Comparison of ENCODE assay signal across 15 cellular contexts in the genomic region with DNA sequence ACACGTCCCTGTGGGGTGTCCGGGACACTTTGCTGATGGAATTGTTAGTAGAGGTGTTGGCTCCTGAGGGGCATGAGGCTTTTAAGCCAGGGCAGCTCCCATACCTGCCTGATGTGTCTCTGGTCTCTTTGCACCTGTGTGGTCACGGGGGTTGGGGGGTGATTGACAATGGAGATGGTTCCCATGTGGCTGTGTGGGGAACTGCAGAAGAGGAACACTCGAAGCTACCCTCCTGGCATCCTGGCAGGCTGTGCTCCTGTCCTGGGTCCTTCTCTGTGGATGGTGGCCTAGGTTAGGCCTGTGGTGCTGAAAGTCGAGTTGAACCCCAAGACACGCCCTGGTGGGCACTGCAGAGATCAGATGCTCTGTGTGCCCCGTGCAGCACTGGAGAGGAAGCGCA.
A peak's percentile ranks its signal among the peaks of the same experiment; 100 is the strongest.
DNase-seq lines count a peak whose midpoint lies in the region; ATAC-seq, FAIRE-seq and TF ChIP-seq lines count a peak whose summit lies in the region.
"Had no signal": no experiment of that assay in that cellular context is flagged by ENCODE, and none has a peak within 500 bp of the region (broad histone marks: within the 10 kb centered on the region; RNA-seq: fewer than 3 reads in every experiment).

No MANE protein-coding gene starts in this region.

- H3K4me2 ChIP-seq in KMS-11: no peak overlapping the region

- no peak for FAIRE-seq in bronchial epithelial cell (lab: Jason Lieb, UNC)
- FAIRE-seq: GM19239 had no signal

- no peak overlapping the region for H3K9ac ChIP-seq in KMS-11

- H3K79me2 ChIP-seq in KMS-11 (ENCODE audit: insufficient read depth, low read depth): no peaks in the 10 kb centered on the region

- H3K4me3 Mint-ChIP-seq in nephron progenitor cell: peak overlapping the region; percentile 54
- H3K4me3 Mint-ChIP-seq in activated CD4-positive, alpha-beta T cell treated with anti-CD3 and anti-CD28 coated beads, Interleukin-2, amount 10 ng/mL, durations not matched to agents 7 days and 5 days: no peak overlapping the region
- H3K4me3 Mint-ChIP-seq: activated naive CD4-positive, alpha-beta T cell treated with anti-CD3 and anti-CD28 coated beads, Interleukin-2, amount 10 ng/mL, durations not matched to agents 7 days and 5 days had no signal

- POLR2A ChIA-PET in GM10248 (lab: Yijun Ruan, JAX): no interaction called here
- POLR2A ChIA-PET in activated CD4-positive, alpha-beta T cell treated with anti-CD3 and anti-CD28 coated beads, Interleukin-2, amount 10 ng/mL, durations not matched to agents 7 days and 5 days (lab: Charles Lee): no interaction called here

- DNase-seq in GM10248 (ENCODE audit: extremely low spot score): no peak
- DNase-seq in bronchial epithelial cell (ENCODE audit: low read depth): no peak
- no peak for DNase-seq in nephron progenitor cell
- DNase-seq in HK-2 (ENCODE audit: unreplicated experiment): no peak
- no peak for DNase-seq in activated CD4-positive, alpha-beta T cell treated with anti-CD3 and anti-CD28 coated beads, Interleukin-2, amount 10 ng/mL, durations not matched to agents 7 days and 5 days
- DNase-seq: activated CD4-positive, alpha-beta T cell treated with anti-CD3 and anti-CD28 coated beads, Interleukin-2, amount 50 U/mL, for 48 hours; activated naive CD4-positive, alpha-beta T cell treated with anti-CD3 and anti-CD28 coated beads, Interleukin-2, amount 10 ng/mL, durations not matched to agents 7 days and 5 days; NCI-H187 treated with DMSO at 0.1 percent for 48 hours; T-helper 1 cell; tibial artery had no signal

- H3K27me3 Mint-ChIP-seq in nephron progenitor cell (ENCODE audit: low read depth, poor library complexity): peaks cover 40% of the 10 kb centered on the region
- H3K27me3 Mint-ChIP-seq in activated CD4-positive, alpha-beta T cell treated with anti-CD3 and anti-CD28 coated beads, Interleukin-2, amount 10 ng/mL, durations not matched to agents 7 days and 5 days: no peaks in the 10 kb centered on the region

- H3K9me3 Mint-ChIP-seq in nephron progenitor cell: peaks cover 4% of the 10 kb centered on the region
- H3K9me3 Mint-ChIP-seq in activated CD4-positive, alpha-beta T cell treated with anti-CD3 and anti-CD28 coated beads, Interleukin-2, amount 10 ng/mL, durations not matched to agents 7 days and 5 days: no peaks in the 10 kb centered on the region
- H3K9me3 Mint-ChIP-seq: activated naive CD4-positive, alpha-beta T cell treated with anti-CD3 and anti-CD28 coated beads, Interleukin-2, amount 10 ng/mL, durations not matched to agents 7 days and 5 days had no signal

- H4K20me1 ChIP-seq in KMS-11 (ENCODE audit: insufficient read depth): no peaks in the 10 kb centered on the region

- H3K4me1 Mint-ChIP-seq in nephron progenitor cell: peaks cover 57% of the 10 kb centered on the region
- H3K4me1 Mint-ChIP-seq in activated CD4-positive, alpha-beta T cell treated with anti-CD3 and anti-CD28 coated beads, Interleukin-2, amount 10 ng/mL, durations not matched to agents 7 days and 5 days: peaks cover 2% of the 10 kb centered on the region

- no peak overlapping the region for H3K27ac Mint-ChIP-seq in nephron progenitor cell
- no peak overlapping the region for H3K27ac Mint-ChIP-seq in activated CD4-positive, alpha-beta T cell treated with anti-CD3 and anti-CD28 coated beads, Interleukin-2, amount 10 ng/mL, durations not matched to agents 7 days and 5 days
- H3K27ac Mint-ChIP-seq: activated naive CD4-positive, alpha-beta T cell treated with anti-CD3 and anti-CD28 coated beads, Interleukin-2, amount 10 ng/mL, durations not matched to agents 7 days and 5 days had no signal

- H3K4me1 ChIP-seq in KMS-11 (ENCODE audit: low read depth, poor library complexity, severe bottlenecking): no peaks in the 10 kb centered on the region
- H3K4me1 ChIP-seq: tibial artery had no signal

- no peak overlapping the region for H2AFZ ChIP-seq in KMS-11 (ENCODE audit: low read depth)

- CTCF ChIA-PET in GM10248 (lab: Yijun Ruan, JAX): no interaction called here
- CTCF ChIA-PET in activated CD4-positive, alpha-beta T cell treated with anti-CD3 and anti-CD28 coated beads, Interleukin-2, amount 10 ng/mL, durations not matched to agents 7 days and 5 days (lab: Charles Lee): interaction anchor here (1.3 kb wide), 1 partner anchor 31 kb away, joined by 3 read pairs; no protein-coding TSS in a partner anchor

- no peak for ATAC-seq in GM21737 (IDR thresholded peaks at IDR 0.05; ENCODE audit: unreplicated experiment)
- no peak for ATAC-seq in HG02588 (IDR thresholded peaks at IDR 0.05; ENCODE audit: unreplicated experiment)
- ATAC-seq: sciatic nerve had no signal

- H3K27me3 ChIP-seq in KMS-11 (ENCODE audit: insufficient read depth, low read depth): no peaks in the 10 kb centered on the region
- no peaks in the 10 kb centered on the region for H3K27me3 ChIP-seq in bronchial epithelial cell (ENCODE audit: control insufficient read depth, insufficient read depth, low read length)

- no peak overlapping the region for H3K4me3 ChIP-seq in KMS-11 (IDR thresholded peaks at IDR 0.05; ENCODE audit: insufficient read depth, low read depth, low read length)
- H3K4me3 ChIP-seq in bronchial epithelial cell (ENCODE audit: low read depth, low read length): no peak overlapping the region
- H3K4me3 ChIP-seq: tibial artery had no signal

- TF ChIP-seq CTCF in GM10248 (IDR thresholded peaks at IDR 0.05; ENCODE audit: control extremely low read depth, extremely low read depth, low read depth, missing control alignments) (peak; percentile 5), KMS-11 (conservative IDR thresholded peaks at IDR 0.05; ENCODE audit: low read depth, low read length) (peak; percentile 44), bronchial epithelial cell (IDR thresholded peaks at IDR 0.05; ENCODE audit: insufficient read depth, low read length, severe bottlenecking) (peak; percentile 35), nephron progenitor cell (IDR thresholded peaks at IDR 0.05) (peak; percentile 16)

- no peak overlapping the region for H3K27ac ChIP-seq in KMS-11
- H3K27ac ChIP-seq: tibial artery had no signal

- H3K36me3 ChIP-seq in KMS-11 (ENCODE audit: insufficient read depth) (no peaks in the 10 kb centered on the region), bronchial epithelial cell (ENCODE audit: control insufficient read depth, insufficient read depth, low read length) (no peaks in the 10 kb centered on the region)
- H3K36me3 ChIP-seq: tibial artery had no signal

- no peaks in the 10 kb centered on the region for H3K36me3 Mint-ChIP-seq in nephron progenitor cell (ENCODE audit: low read depth)
- H3K36me3 Mint-ChIP-seq in activated CD4-positive, alpha-beta T cell treated with anti-CD3 and anti-CD28 coated beads, Interleukin-2, amount 10 ng/mL, durations not matched to agents 7 days and 5 days (ENCODE audit: low read depth): no peaks in the 10 kb centered on the region
- H3K36me3 Mint-ChIP-seq: activated naive CD4-positive, alpha-beta T cell treated with anti-CD3 and anti-CD28 coated beads, Interleukin-2, amount 10 ng/mL, durations not matched to agents 7 days and 5 days had no signal
